13 cellular contexts compared by ENCODE assay signal in genomic region chr9:88237454-88238280, GRCh38.
DNase-seq lines count a peak whose midpoint lies in the region; ATAC-seq, FAIRE-seq and TF ChIP-seq lines count a peak whose summit lies in the region.
"Had no signal": no experiment of that assay in that cellular context is flagged by ENCODE, and none has a peak within 500 bp of the region (broad histone marks: within the 10 kb centered on the region; RNA-seq: fewer than 3 reads in every experiment).

No MANE protein-coding gene starts in this region.

- no peaks in the 10 kb centered on the region for H3K9me3 ChIP-seq in pancreas

- peak; percentile 35 to 70 (median 53) for ATAC-seq in pancreas

- H3K27me3 ChIP-seq in pancreas = no peaks in the 10 kb centered on the region

- no peaks in the 10 kb centered on the region for H3K4me1 Mint-ChIP-seq in MCF 10A (ENCODE audit: insufficient read depth, unreplicated experiment)
- H3K4me1 Mint-ChIP-seq: memory B cell had no signal

- POLR2A ChIA-PET in MCF 10A (lab: Yijun Ruan, JAX) = no interaction called here

- H3K4me1 ChIP-seq in pancreas = no peaks in the 10 kb centered on the region

- TF ChIP-seq CTCF in MCF 10A (IDR thresholded peaks at IDR 0.05; ENCODE audit: unreplicated experiment) (no peak), pancreas (IDR thresholded peaks at IDR 0.05) (no peak)

- peak; percentile 42 for DNase-seq in stimulated activated CD4-positive, alpha-beta T cell treated with anti-CD3 and anti-CD28 coated beads, Interleukin-15, amount 100 ng/mL, for 24 hours
- DNase-seq in stimulated activated CD4-positive, alpha-beta T cell treated with anti-CD3 and anti-CD28 coated beads, Interleukin-4, amount 100 ng/mL, for 4 hours = no peak
- DNase-seq in MCF 10A (ENCODE audit: unreplicated experiment) (no peak), pancreas (no peak), NCI-H2227 (lab: John Stamatoyannopoulos, UW; ENCODE audit: unreplicated experiment) (no peak), iPS-NIHi7 (ENCODE audit: extremely low spot score) (no peak), globus pallidus (ENCODE audit: low spot score) (no peak), SW 1271 (lab: John Stamatoyannopoulos, UW) (no peak)
- DNase-seq: activated naive CD4-positive, alpha-beta T cell; NCI-H1436 treated with DMSO at 0.1 percent for 48 hours had no signal

- BruUV-seq in MCF 10A (replicated peaks; lab: Mats Ljungman, UMichigan) = no TSS peak

- no peak overlapping the region for H3K4me3 ChIP-seq in pancreas

- peaks cover under 1% of the 10 kb centered on the region for H3K9me3 Mint-ChIP-seq in MCF 10A (ENCODE audit: unreplicated experiment)

- H3K27ac ChIP-seq in pancreas = peak overlapping the region; percentile 32 to 62 (median 50)

- FAIRE-seq in pancreas (lab: Jason Lieb, UNC) = no peak
- FAIRE-seq: GM12892, islet of Langerhans had no signal

- no peaks in the 10 kb centered on the region for H3K36me3 ChIP-seq in pancreas

- H3K36me3 Mint-ChIP-seq in MCF 10A (ENCODE audit: insufficient read depth, unreplicated experiment) = peaks cover 6% of the 10 kb centered on the region
- H3K36me3 Mint-ChIP-seq: memory B cell had no signal

- no peak overlapping the region for H3K4me3 Mint-ChIP-seq in MCF 10A (ENCODE audit: unreplicated experiment)
- H3K4me3 Mint-ChIP-seq: memory B cell had no signal

- CTCF ChIA-PET in MCF 10A (lab: Yijun Ruan, JAX) = no interaction called here

- H3K27ac Mint-ChIP-seq in MCF 10A (ENCODE audit: low read depth, unreplicated experiment) = peak overlapping the region; percentile 31
- H3K27ac Mint-ChIP-seq: memory B cell had no signal

- no peaks in the 10 kb centered on the region for H3K27me3 Mint-ChIP-seq in MCF 10A (ENCODE audit: insufficient read depth, unreplicated experiment)

- intact Hi-C loops in MCF 10A (cut with micrococcal nuclease) (no loop called here), pancreas (cut with DNase I) (no loop called here)

- 45 to 55% methylated on average over 14 of the region's 14 CpGs for WGBS in pancreas, 2 donors
